Comparison of ENCODE assay signal across 10 cellular contexts in the genomic region with DNA sequence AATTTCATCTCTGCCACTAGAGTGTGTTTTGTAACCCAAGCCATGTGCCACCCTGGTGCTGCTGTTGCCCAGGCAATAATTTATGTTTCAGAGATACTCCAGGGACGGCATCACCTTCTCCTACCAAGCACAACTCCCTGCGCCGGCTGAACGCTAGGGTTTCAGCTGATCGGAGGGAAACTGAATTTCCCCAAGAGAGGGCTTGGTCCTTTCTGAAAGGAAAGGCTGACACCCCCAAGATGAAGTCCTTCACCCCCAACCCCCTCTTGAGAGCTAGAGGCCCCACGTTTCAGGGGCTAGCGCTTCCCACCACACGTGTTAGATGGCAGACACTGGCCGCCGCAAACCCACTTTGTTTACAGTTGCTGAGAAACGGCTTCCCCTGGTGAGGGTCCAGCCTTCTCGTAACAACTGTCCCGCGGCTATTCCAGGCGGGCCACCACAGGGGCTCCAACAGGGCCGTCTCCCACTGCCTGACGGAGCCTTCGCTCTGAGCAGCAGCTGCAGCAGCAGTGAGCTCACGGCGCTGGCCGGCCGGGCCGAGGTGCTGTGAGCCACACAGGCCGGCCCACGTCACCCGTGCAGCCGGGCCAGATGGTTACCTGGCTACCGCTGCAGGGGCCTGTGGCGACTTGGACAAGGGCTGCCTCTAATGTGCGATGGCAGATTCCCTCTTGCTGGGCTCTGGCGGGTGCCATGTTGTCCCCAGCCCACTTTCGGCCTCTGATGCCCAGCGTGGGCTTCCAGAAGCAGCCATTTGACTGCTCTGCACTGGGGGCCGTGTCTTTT.
DNase-seq lines count a peak whose midpoint lies in the region; ATAC-seq and TF ChIP-seq lines count a peak whose summit lies in the region.
"Had no signal": no experiment of that assay in that cellular context is flagged by ENCODE, and none has a peak within 500 bp of the region (broad histone marks: within the 10 kb centered on the region; RNA-seq: fewer than 3 reads in every experiment).

No MANE protein-coding gene starts in this region.

- no peaks in the 10 kb centered on the region for H3K9me2 ChIP-seq in DOHH2 (replicated peaks; ENCODE audit: control insufficient read depth, low read length)

- peaks cover 2% of the 10 kb centered on the region for H3K79me1 ChIP-seq in neuronal stem cell (ENCODE audit: low read depth, low read length)

- peak overlapping the region; percentile 97 for H4K8ac ChIP-seq in neuronal stem cell (ENCODE audit: low read depth, low read length)

- no peak overlapping the region for H3K14ac ChIP-seq in neuronal stem cell (ENCODE audit: low read length)

- peak overlapping the region; percentile 94 for H3K18ac ChIP-seq in neuronal stem cell (ENCODE audit: low read length)

- no peaks in the 10 kb centered on the region for H3K79me2 ChIP-seq in DOHH2 (ENCODE audit: control insufficient read depth, low read length)
- no peaks in the 10 kb centered on the region for H3K79me2 ChIP-seq in fibroblast of lung (ENCODE audit: control insufficient read depth, insufficient read depth, low read length)

- peak overlapping the region; percentile 70 for H3K23ac ChIP-seq in neuronal stem cell (ENCODE audit: low read depth, low read length, poor library complexity)

- H3K4me3 ChIP-seq in DOHH2 (ENCODE audit: low read length) (no peak overlapping the region), fibroblast of lung (replicated peaks in 1 of 4; ENCODE audit: control extremely low read depth in 1 of 4, insufficient read depth in 1 of 4, low read depth in 3 of 4, low read length in 4 of 4) (no peak overlapping the region), neuronal stem cell (ENCODE audit: low read length in 2 of 2) (no peak overlapping the region)

- H3K4me1 Mint-ChIP-seq in T-helper 17 cell = peaks cover 2% of the 10 kb centered on the region

- H3K4me3 Mint-ChIP-seq in T-helper 17 cell = no peak overlapping the region
- H3K4me3 Mint-ChIP-seq: T-helper 1 cell treated with Interleukin-12 subunit alpha and Interleukin-12 subunit beta and Interleukin-4 antibody, amounts not matched to agents 30 μg/mL and 1 μg/mL, for 36 hours had no signal

- H3K27me3 Mint-ChIP-seq in T-helper 17 cell = no peaks in the 10 kb centered on the region

- H3K27ac ChIP-seq in DOHH2 (ENCODE audit: low read depth, low read length) = no peak overlapping the region
- no peak overlapping the region for H3K27ac ChIP-seq in fibroblast of lung (ENCODE audit: insufficient read depth, low read length)
- H3K27ac ChIP-seq in neuronal stem cell (replicated peaks; ENCODE audit: low read length) = no peak overlapping the region

- H3K27ac Mint-ChIP-seq in T-helper 17 cell = no peak overlapping the region
- H3K27ac Mint-ChIP-seq: T-helper 1 cell treated with Interleukin-12 subunit alpha and Interleukin-12 subunit beta and Interleukin-4 antibody, amounts not matched to agents 30 μg/mL and 1 μg/mL, for 36 hours had no signal

- peak overlapping the region; percentile 49 for H2AK5ac ChIP-seq in neuronal stem cell (ENCODE audit: low read depth, low read length)

- WGBS in neuronal stem cell (ENCODE audit: extremely low coverage in 2 of 2, insufficient read length in 2 of 2, insufficient replicate concordance in 1 of 2), 2 donors = no CpG with 5 or more reads among the region's 34 CpGs

- H3F3A ChIP-seq in DOHH2 (ENCODE audit: control insufficient read depth, insufficient read depth) = no peaks in the 10 kb centered on the region

- no peak for TF ChIP-seq CTCF in DOHH2 (IDR thresholded peaks at IDR 0.05; ENCODE audit: low read depth, low read length, poor library complexity, severe bottlenecking)
- no peak for TF ChIP-seq CTCF in fibroblast of lung (conservative IDR thresholded peaks at IDR 0.05 in 1 of 2, IDR thresholded peaks at IDR 0.05 in 1 of 2; ENCODE audit: low read depth in 1 of 2, low read length in 2 of 2)

- no peak for ATAC-seq in T-helper 17 cell
- ATAC-seq in HG02981 (IDR thresholded peaks at IDR 0.05; ENCODE audit: unreplicated experiment) = no peak

- no peak overlapping the region for H4K91ac ChIP-seq in neuronal stem cell (ENCODE audit: low read depth, low read length, poor library complexity)

- H4K20me1 ChIP-seq in DOHH2 (ENCODE audit: control insufficient read depth, insufficient read depth, low read depth, low read length) (no peaks in the 10 kb centered on the region), fibroblast of lung (ENCODE audit: control insufficient read depth, extremely low read depth, insufficient read depth, low read length) (no peaks in the 10 kb centered on the region)

- no peak overlapping the region for H3K4ac ChIP-seq in neuronal stem cell (ENCODE audit: low read length)

- DNase-seq in NCI-H345 treated with DMSO at 0.1 percent for 48 hours (lab: John Stamatoyannopoulos, UW; ENCODE audit: unreplicated experiment) (peak; percentile 24), fibroblast of lung (ENCODE audit: low read depth in 2 of 2) (peak in 1 of 2 donors; percentile 47), neuronal stem cell (ENCODE audit: low spot score) (no peak), T-helper 17 cell (no peak), EL (no peak), CD1c-positive myeloid dendritic cell (ENCODE audit: extremely low spot score) (no peak)
- DNase-seq: amniotic stem cell had no signal

- peaks cover 17% of the 10 kb centered on the region for H3K27me3 ChIP-seq in DOHH2 (ENCODE audit: control insufficient read depth, low read length)
- H3K27me3 ChIP-seq in fibroblast of lung (ENCODE audit: control insufficient read depth, insufficient read depth, low read length) = peaks cover 19% of the 10 kb centered on the region
- H3K27me3 ChIP-seq in neuronal stem cell (ENCODE audit: control insufficient read depth in 3 of 3, insufficient read depth in 3 of 3, low read depth in 1 of 3, low read length in 3 of 3) = no peaks in the 10 kb centered on the region

- H3K4me1 ChIP-seq in DOHH2 (ENCODE audit: control insufficient read depth, low read length) (peaks cover 26% of the 10 kb centered on the region), fibroblast of lung (ENCODE audit: control insufficient read depth, extremely low read depth, insufficient read depth, low read length) (no peaks in the 10 kb centered on the region), neuronal stem cell (ENCODE audit: control insufficient read depth in 2 of 2, insufficient read depth in 1 of 2, low read depth in 1 of 2, low read length in 2 of 2) (peaks cover 7 to 9% of the 10 kb centered on the region in 2 donors)

- H3K9me3 ChIP-seq in DOHH2 (ENCODE audit: control insufficient read depth, insufficient read depth, low read length) (no peaks in the 10 kb centered on the region), fibroblast of lung (ENCODE audit: control insufficient read depth, insufficient read depth, low read depth, low read length) (no peaks in the 10 kb centered on the region), neuronal stem cell (replicated peaks in 1 of 2; ENCODE audit: control insufficient read depth in 2 of 2, insufficient read depth in 1 of 2, low read depth in 1 of 2, low read length in 2 of 2) (no peaks in the 10 kb centered on the region), T-helper 17 cell (ENCODE audit: control insufficient read depth, low read length, poor library complexity, severe bottlenecking) (no peaks in the 10 kb centered on the region)

- H2AFZ ChIP-seq in fibroblast of lung (ENCODE audit: low read length) = no peak overlapping the region
- no peak overlapping the region for H2AFZ ChIP-seq in neuronal stem cell (ENCODE audit: low read length)

- no peak overlapping the region for H2BK5ac ChIP-seq in neuronal stem cell (ENCODE audit: low read length)

- H3K36me3 ChIP-seq in DOHH2 (ENCODE audit: control insufficient read depth, low read length) = peaks cover 22% of the 10 kb centered on the region
- peaks cover 4% of the 10 kb centered on the region for H3K36me3 ChIP-seq in fibroblast of lung (ENCODE audit: control insufficient read depth, insufficient read depth, low read length)
- H3K36me3 ChIP-seq in neuronal stem cell (replicated peaks in 1 of 2; ENCODE audit: control insufficient read depth in 2 of 2, insufficient read depth in 2 of 2, low read length in 2 of 2) = peaks cover 13 to 35% of the 10 kb centered on the region in 2 donors

- no peak overlapping the region for H2BK15ac ChIP-seq in neuronal stem cell (ENCODE audit: low read length)

- H3K9ac ChIP-seq in fibroblast of lung (ENCODE audit: insufficient read depth, low read length) = no peak overlapping the region
- H3K9ac ChIP-seq in neuronal stem cell (ENCODE audit: low read depth, low read length, poor library complexity) = no peak overlapping the region

- H3K36me3 Mint-ChIP-seq in T-helper 17 cell (ENCODE audit: low read depth) = peaks cover 5% of the 10 kb centered on the region

- peak overlapping the region; percentile 42; the same call in 1 of the 2 replicates for H3K4me2 ChIP-seq in DOHH2 (ENCODE audit: low read length)
- H3K4me2 ChIP-seq in fibroblast of lung (ENCODE audit: extremely low read depth, insufficient read depth, low read length) = peak overlapping the region; percentile 8
- H3K4me2 ChIP-seq in neuronal stem cell (ENCODE audit: insufficient read depth, low read length, poor library complexity, severe bottlenecking) = no peak overlapping the region

- H2BK120ac ChIP-seq in neuronal stem cell (ENCODE audit: low read depth, low read length) = no peak overlapping the region

- H2BK12ac ChIP-seq in neuronal stem cell (ENCODE audit: low read length) = no peak overlapping the region
